In the genomic region with DNA sequence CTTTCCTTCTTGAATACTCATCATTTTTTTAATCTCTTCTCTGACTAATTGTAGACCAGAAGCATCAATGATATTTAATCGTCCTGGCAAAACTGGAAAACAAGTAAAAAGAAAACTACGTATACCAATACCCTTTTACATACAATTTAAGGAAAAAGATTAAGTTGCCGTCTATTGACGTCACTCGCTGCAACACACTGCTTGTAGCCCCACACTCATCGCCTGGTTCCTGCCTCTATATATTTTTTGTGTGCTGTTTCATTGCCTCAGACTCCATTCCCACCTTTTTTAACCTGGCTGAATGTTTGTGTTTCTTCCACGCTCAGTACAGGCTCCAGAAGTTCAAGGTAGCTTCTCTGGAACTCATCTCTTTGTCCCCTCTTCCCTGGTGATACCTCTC, we compare ENCODE assay signal across 26 cellular contexts.
"Had no signal": no experiment of that assay in that cellular context is flagged by ENCODE, and none has a peak within 500 bp of the region (broad histone marks: within the 10 kb centered on the region; RNA-seq: fewer than 3 reads in every experiment).

No MANE protein-coding gene starts in this region.

- H3K27me3 ChIP-seq: colonic mucosa, dorsolateral prefrontal cortex, esophagus muscularis mucosa, esophagus squamous epithelium, foreskin keratinocyte, gastroesophageal sphincter, heart left ventricle, heart right ventricle had no signal

- H3K4me1 ChIP-seq: colonic mucosa, esophagus muscularis mucosa, esophagus squamous epithelium, gastroesophageal sphincter, heart right ventricle had no signal

- H3K27ac ChIP-seq: colonic mucosa, coronary artery, dorsolateral prefrontal cortex, esophagus muscularis mucosa, esophagus squamous epithelium, foreskin keratinocyte, gastroesophageal sphincter, heart left ventricle, heart right ventricle had no signal

- H3K36me3 ChIP-seq: colonic mucosa, esophagus muscularis mucosa, esophagus squamous epithelium, gastroesophageal sphincter, heart left ventricle, heart right ventricle had no signal

- DNase-seq: colonic mucosa; cortex of kidney; dermis blood vessel endothelial cell; dorsolateral prefrontal cortex; effector CD4-positive, alpha-beta T cell; effector CD8-positive, alpha-beta T cell; effector memory CD4-positive, alpha-beta T cell; effector memory CD8-positive, alpha-beta T cell; endodermal cell; erythroblast; esophagus squamous epithelium; foreskin fibroblast; foreskin keratinocyte; foreskin melanocyte; glutamatergic neuron; head of caudate nucleus; heart left ventricle; heart right ventricle had no signal

- ATAC-seq: effector memory CD8-positive, alpha-beta T cell; esophagus mucosa; foreskin keratinocyte; gastroesophageal sphincter; heart left ventricle; heart right ventricle had no signal

- H3K4me3 ChIP-seq: colonic mucosa, coronary artery, dorsolateral prefrontal cortex, esophagus muscularis mucosa, esophagus squamous epithelium, gastroesophageal sphincter, heart left ventricle, heart right ventricle had no signal

- FAIRE-seq: colon, endometrium, endothelial cell of umbilical vein, frontal cortex had no signal

- H3K9me3 ChIP-seq: colonic mucosa, esophagus squamous epithelium had no signal
